28 cellular contexts compared by ENCODE assay signal in the genomic region with DNA sequence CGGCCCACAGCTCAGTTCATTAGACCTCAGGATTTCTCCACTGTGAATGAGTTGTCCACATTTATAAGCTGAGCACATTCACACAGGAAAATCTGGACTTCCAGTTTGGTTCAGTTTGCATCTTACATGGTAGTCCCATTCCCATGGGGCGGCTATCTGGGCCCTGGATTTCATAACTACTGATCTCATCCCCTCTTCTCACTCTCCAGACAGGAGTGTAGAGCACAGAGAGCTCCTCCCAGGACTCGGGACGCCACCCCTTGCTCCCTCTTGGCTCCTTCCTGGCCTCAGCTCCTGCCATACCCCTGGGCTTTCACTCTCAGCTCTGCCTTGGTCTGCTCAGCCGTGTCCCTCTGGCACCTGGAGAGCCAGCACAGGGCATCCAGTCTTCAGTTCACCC.
"Had no signal": no experiment of that assay in that cellular context is flagged by ENCODE, and none has a peak within 500 bp of the region (broad histone marks: within the 10 kb centered on the region; RNA-seq: fewer than 3 reads in every experiment).

No MANE protein-coding gene starts in this region.

- H3K9me3 ChIP-seq: neutrophil, pancreas, prostate gland, right lobe of liver, stomach, thoracic aorta, thyroid gland, tibial nerve, upper lobe of left lung, vagina had no signal

- H3K9me3 Mint-ChIP-seq: natural killer cell; nephron; neural crest cell; stimulated activated effector memory CD8-positive, alpha-beta T cell treated with anti-CD3 and anti-CD28 coated beads, Interleukin-12 subunit alpha, Interleukin-12 subunit beta, amount 100 ng/mL, for 72 hours; stimulated activated naive CD8-positive, alpha-beta T cell treated with anti-CD3 and anti-CD28 coated beads, Interleukin-15, Interleukin-2, amounts not matched to agents 100 ng/mL and 50 ng/mL, for 24 hours had no signal

- H3K27ac Mint-ChIP-seq: naive thymus-derived CD4-positive, alpha-beta T cell; natural killer cell; stimulated activated effector memory CD8-positive, alpha-beta T cell treated with anti-CD3 and anti-CD28 coated beads, Interleukin-12 subunit alpha, Interleukin-12 subunit beta, amount 100 ng/mL, for 72 hours; stimulated activated naive B cell treated with anti-CD40 and anti-IgM and Interleukin-4, amounts not matched to agents 10 μg/mL and 1 μg/mL and 100 μg/mL, for 72 hours; stimulated activated naive CD8-positive, alpha-beta T cell treated with anti-CD3 and anti-CD28 coated beads, Interleukin-15, Interleukin-2, amounts not matched to agents 100 ng/mL and 50 ng/mL, for 24 hours had no signal

- H3K36me3 Mint-ChIP-seq: naive thymus-derived CD4-positive, alpha-beta T cell; natural killer cell; stimulated activated effector memory CD8-positive, alpha-beta T cell treated with anti-CD3 and anti-CD28 coated beads, Interleukin-12 subunit alpha, Interleukin-12 subunit beta, amount 100 ng/mL, for 72 hours; stimulated activated naive B cell treated with anti-CD40 and anti-IgM and Interleukin-4, amounts not matched to agents 10 μg/mL and 1 μg/mL and 100 μg/mL, for 72 hours had no signal

- H3K4me2 ChIP-seq: smooth muscle cell had no signal

- H3K27ac ChIP-seq: neutrophil, pancreas, prostate gland, right lobe of liver, skin epidermis, stomach, thoracic aorta, thyroid gland, tibial nerve, upper lobe of left lung, vagina had no signal

- H3K4me3 Mint-ChIP-seq: naive thymus-derived CD4-positive, alpha-beta T cell; natural killer cell; nephron; neural crest cell; stimulated activated effector memory CD8-positive, alpha-beta T cell treated with anti-CD3 and anti-CD28 coated beads, Interleukin-12 subunit alpha, Interleukin-12 subunit beta, amount 100 ng/mL, for 72 hours; stimulated activated naive B cell treated with anti-CD40 and anti-IgM and Interleukin-4, amounts not matched to agents 10 μg/mL and 1 μg/mL and 100 μg/mL, for 72 hours; stimulated activated naive CD8-positive, alpha-beta T cell treated with anti-CD3 and anti-CD28 coated beads, Interleukin-15, Interleukin-2, amounts not matched to agents 100 ng/mL and 50 ng/mL, for 24 hours had no signal

- H3K4me3 ChIP-seq: pancreas, prostate gland, right lobe of liver, skin epidermis, smooth muscle cell, stomach, thoracic aorta, thyroid gland, tibial nerve, upper lobe of left lung, vagina had no signal

- H3K27me3 ChIP-seq: neutrophil, pancreas, right lobe of liver, thyroid gland, tibial nerve, upper lobe of left lung, vagina had no signal

- H3K36me3 ChIP-seq: neutrophil, pancreas, prostate gland, right lobe of liver, stomach, thoracic aorta, thyroid gland, tibial nerve, upper lobe of left lung, vagina had no signal

- ATAC-seq: naive thymus-derived CD4-positive, alpha-beta T cell; natural killer cell; pancreas; right cardiac atrium; right lobe of liver; stimulated activated effector memory CD8-positive, alpha-beta T cell treated with anti-CD3 and anti-CD28 coated beads, Interleukin-12 subunit alpha, Interleukin-12 subunit beta, amount 100 ng/mL, for 72 hours; stimulated activated naive B cell treated with anti-CD40 and anti-IgM and Interleukin-4, amounts not matched to agents 10 μg/mL and 1 μg/mL and 100 μg/mL, for 72 hours had no signal

- H3K4me1 Mint-ChIP-seq: naive thymus-derived CD4-positive, alpha-beta T cell; natural killer cell; neural crest cell; stimulated activated effector memory CD8-positive, alpha-beta T cell treated with anti-CD3 and anti-CD28 coated beads, Interleukin-12 subunit alpha, Interleukin-12 subunit beta, amount 100 ng/mL, for 72 hours; stimulated activated naive B cell treated with anti-CD40 and anti-IgM and Interleukin-4, amounts not matched to agents 10 μg/mL and 1 μg/mL and 100 μg/mL, for 72 hours had no signal

- H3K4me1 ChIP-seq: pancreas, prostate gland, right lobe of liver, stomach, thyroid gland, upper lobe of left lung had no signal

- DNase-seq: naive thymus-derived CD4-positive, alpha-beta T cell; natural killer cell; nucleus accumbens; pancreas; retina; right lobe of liver; stimulated activated CD4-positive, alpha-beta T cell treated with anti-CD3 and anti-CD28 coated beads, Interleukin-15, amount 100 ng/mL, for 24 hours; stimulated activated CD4-positive, alpha-beta T cell treated with anti-CD3 and anti-CD28 coated beads, Interleukin-2, amount 100 ng/mL, for 24 hours; stimulated activated CD4-positive, alpha-beta T cell treated with anti-CD3 and anti-CD28 coated beads, Interleukin-2, amount 100 ng/mL, for 48 hours; stimulated activated CD4-positive, alpha-beta T cell treated with anti-CD3 and anti-CD28 coated beads, Interleukin-4, amount 100 ng/mL, for 24 hours; stimulated activated naive B cell treated with anti-CD40 and anti-IgM and Interleukin-4, amounts not matched to agents 10 μg/mL and 1 μg/mL and 100 μg/mL, for 72 hours; stimulated activated naive CD4-positive, alpha-beta T cell treated with Interleukin-2 at 50 U/mL for 16 hours; stomach; thyroid gland; trophoblast cell; upper lobe of left lung had no signal
